15 cellular contexts compared by ENCODE assay signal in the genomic region with DNA sequence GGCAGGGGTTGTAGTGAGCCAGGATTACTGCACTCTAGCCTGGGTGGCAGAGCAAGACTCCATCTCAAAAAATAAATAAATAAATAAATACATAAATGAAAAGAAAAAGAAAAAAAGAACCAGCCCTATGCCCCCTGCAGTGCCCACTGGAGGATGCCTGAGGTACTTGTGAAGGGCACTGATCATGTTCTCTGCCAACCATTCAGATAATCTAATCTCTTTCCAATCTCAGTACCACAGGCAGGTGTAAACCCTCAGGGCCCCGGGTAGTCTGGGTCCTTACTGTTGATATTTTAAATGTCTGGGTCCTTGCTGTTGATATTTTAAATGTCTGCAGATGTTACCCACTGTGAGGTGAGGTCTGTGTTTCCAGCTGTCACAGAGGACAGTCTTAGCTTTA.
"Had no signal": no experiment of that assay in that cellular context is flagged by ENCODE, and none has a peak within 500 bp of the region (broad histone marks: within the 10 kb centered on the region; RNA-seq: fewer than 3 reads in every experiment).

No MANE protein-coding gene starts in this region.

- H3K27ac Mint-ChIP-seq: activated naive CD4-positive, alpha-beta T cell treated with anti-CD3 and anti-CD28 coated beads, Interleukin-2, amount 10 ng/mL, durations not matched to agents 7 days and 5 days; natural killer cell had no signal

- H3K4me3 Mint-ChIP-seq: activated naive CD4-positive, alpha-beta T cell treated with anti-CD3 and anti-CD28 coated beads, Interleukin-2, amount 10 ng/mL, durations not matched to agents 7 days and 5 days; natural killer cell had no signal

- H3K36me3 Mint-ChIP-seq: activated naive CD4-positive, alpha-beta T cell treated with anti-CD3 and anti-CD28 coated beads, Interleukin-2, amount 10 ng/mL, durations not matched to agents 7 days and 5 days; natural killer cell had no signal

- H3K27me3 ChIP-seq: esophagus squamous epithelium, right lobe of liver, suprapubic skin had no signal

- DNase-seq: activated CD4-positive, alpha-beta T cell treated with anti-CD3 and anti-CD28 coated beads, Interleukin-2, amount 50 U/mL, for 48 hours; activated naive CD4-positive, alpha-beta T cell treated with anti-CD3 and anti-CD28 coated beads, Interleukin-2, amount 10 ng/mL, durations not matched to agents 7 days and 5 days; activated T-cell treated with anti-CD3 and anti-CD28 coated beads, Interleukin-2, amount 50 U/mL, for 1 hour; dermis blood vessel endothelial cell; esophagus squamous epithelium; glutamatergic neuron; mesendoderm; natural killer cell; right lobe of liver; stimulated activated naive CD8-positive, alpha-beta T cell treated with anti-CD3 and anti-CD28 coated beads, Interleukin-15, Interleukin-2, amounts not matched to agents 100 U/mL and 50 U/mL, for 24 hours; T-helper 1 cell; T1000; trophoblast cell had no signal

- H3K27me3 Mint-ChIP-seq: activated naive CD4-positive, alpha-beta T cell treated with anti-CD3 and anti-CD28 coated beads, Interleukin-2, amount 10 ng/mL, durations not matched to agents 7 days and 5 days had no signal

- H3K9me3 ChIP-seq: esophagus squamous epithelium, right lobe of liver, suprapubic skin had no signal

- H3K9me3 Mint-ChIP-seq: activated naive CD4-positive, alpha-beta T cell treated with anti-CD3 and anti-CD28 coated beads, Interleukin-2, amount 10 ng/mL, durations not matched to agents 7 days and 5 days had no signal

- H3K4me1 Mint-ChIP-seq: activated naive CD4-positive, alpha-beta T cell treated with anti-CD3 and anti-CD28 coated beads, Interleukin-2, amount 10 ng/mL, durations not matched to agents 7 days and 5 days; natural killer cell had no signal

- H3K4me1 ChIP-seq: esophagus squamous epithelium, right lobe of liver, suprapubic skin had no signal

- H3K36me3 ChIP-seq: esophagus squamous epithelium, right lobe of liver, suprapubic skin had no signal

- H3K27ac ChIP-seq: esophagus squamous epithelium, right lobe of liver, suprapubic skin had no signal

- H3K4me3 ChIP-seq: esophagus squamous epithelium, right lobe of liver, smooth muscle cell, suprapubic skin had no signal
